In the genomic region with DNA sequence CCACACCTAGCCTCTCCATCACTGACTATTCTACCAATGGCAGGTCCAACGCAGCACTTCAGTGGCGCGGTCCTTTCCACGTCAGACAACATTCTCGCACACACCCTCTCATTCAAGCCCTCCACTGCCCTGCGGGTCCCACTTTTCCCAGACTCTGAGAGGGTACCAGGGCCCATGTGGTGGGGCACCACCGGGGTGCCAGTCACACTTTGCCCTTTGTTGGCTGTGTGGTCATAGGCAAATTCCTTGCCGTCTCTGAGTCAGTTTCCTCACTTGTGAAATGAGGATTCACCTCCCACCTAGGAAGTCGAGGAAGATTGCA, we compare ENCODE assay signal across 1 cellular context.
TF ChIP-seq lines count a peak whose summit lies in the region.

No MANE protein-coding gene starts in this region.

TF ChIP-seq in endothelial cell of umbilical vein, 7 proteins besides CTCF, POLR2A, EP300 and RAD21:
- TF ChIP-seq MYC (IDR thresholded peaks at IDR 0.05; ENCODE audit: low read depth, low read length) (no peak), FOS (IDR thresholded peaks at IDR 0.05; ENCODE audit: borderline replicate concordance, insufficient read depth, low read length) (no peak), GATA2 (IDR thresholded peaks at IDR 0.05; ENCODE audit: insufficient read depth, insufficient read length, low read depth, low read length) (no peak), JUN (IDR thresholded peaks at IDR 0.05; ENCODE audit: borderline replicate concordance, insufficient read depth, insufficient read length, low read depth) (no peak), EZH2 (IDR thresholded peaks at IDR 0.05; ENCODE audit: borderline replicate concordance, low read depth, low read length, severe bottlenecking) (no peak)
- TF ChIP-seq, protein P1, sequence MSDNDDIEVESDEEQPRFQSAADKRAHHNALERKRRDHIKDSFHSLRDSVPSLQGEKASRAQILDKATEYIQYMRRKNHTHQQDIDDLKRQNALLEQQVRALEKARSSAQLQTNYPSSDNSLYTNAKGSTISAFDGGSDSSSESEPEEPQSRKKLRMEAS (IDR thresholded peaks at IDR 0.05; ENCODE audit: insufficient read depth, insufficient read length): no peak
